Comparison of ENCODE assay signal across 19 cellular contexts in the genomic region with DNA sequence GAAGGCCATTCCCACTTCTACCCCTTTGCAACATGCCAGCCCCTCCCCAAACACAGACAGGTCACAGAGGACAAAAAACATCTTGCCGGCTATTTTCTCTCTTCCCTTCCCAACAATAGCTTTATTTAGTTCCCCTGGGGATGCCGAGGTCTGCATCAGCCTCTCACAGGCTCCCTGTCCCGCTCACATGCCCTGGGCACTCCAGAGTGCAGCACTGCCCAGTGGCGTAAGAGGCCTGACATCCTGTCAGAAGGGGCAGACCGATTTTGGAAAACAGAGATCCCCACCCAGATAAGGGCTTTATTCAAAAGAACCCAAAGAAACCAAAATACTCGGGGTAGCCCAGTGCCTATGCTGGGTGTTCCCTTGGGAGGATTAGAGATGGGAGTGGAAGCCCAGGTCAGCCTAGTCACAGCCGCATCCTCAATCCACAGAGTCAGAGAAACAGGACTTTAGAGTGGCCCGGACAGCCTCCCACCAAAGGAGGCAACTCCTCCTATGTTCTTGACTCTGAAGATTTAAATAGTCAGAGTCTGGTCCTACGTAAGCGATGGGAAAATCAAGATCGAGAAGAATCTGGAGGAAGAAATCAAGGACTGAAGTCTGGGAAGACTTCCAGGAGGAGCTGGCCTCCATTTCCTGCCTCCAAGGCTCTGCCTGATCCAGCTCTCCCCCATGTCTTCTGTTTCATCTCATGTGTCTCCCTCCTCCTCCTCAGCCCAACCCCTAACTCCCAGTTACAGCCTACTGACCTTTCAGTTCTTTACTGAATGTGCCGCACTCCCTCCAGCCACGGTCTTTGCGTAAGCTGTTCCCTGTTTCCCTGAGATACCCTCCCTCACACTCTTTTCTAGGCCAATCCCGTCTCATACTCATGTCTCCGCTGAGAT.
DNase-seq lines count a peak whose midpoint lies in the region; ATAC-seq and TF ChIP-seq lines count a peak whose summit lies in the region.
"Had no signal": no experiment of that assay in that cellular context is flagged by ENCODE, and none has a peak within 500 bp of the region (broad histone marks: within the 10 kb centered on the region; RNA-seq: fewer than 3 reads in every experiment).

No MANE protein-coding gene starts in this region.

- no peaks in the 10 kb centered on the region for H3K36me3 ChIP-seq in BLaER1
- H3K36me3 ChIP-seq: prostate gland had no signal

- H3K36me3 Mint-ChIP-seq in WTC11 = no peaks in the 10 kb centered on the region
- H3K36me3 Mint-ChIP-seq: activated CD8-positive, alpha-beta memory T cell treated with anti-CD3 and anti-CD28 coated beads, Interleukin-2, amount 10 ng/mL, durations not matched to agents 7 days and 5 days; activated naive CD4-positive, alpha-beta T cell treated with anti-CD3 and anti-CD28 coated beads, Interleukin-2, amount 50 U/mL, for 72 hours; mesothelial cell of epicardium; natural killer cell treated with Interleukin-12 subunit alpha and Interleukin-12 subunit beta and Interleukin-15 and Interleukin-18, amount 100 ng/mL, for 72 hours had no signal

- no peak for ATAC-seq in WTC11
- peak; percentile 66 for ATAC-seq in omental fat pad (ENCODE audit: low FRiP score)
- ATAC-seq: activated CD8-positive, alpha-beta memory T cell treated with anti-CD3 and anti-CD28 coated beads, Interleukin-2, amount 10 ng/mL, durations not matched to agents 7 days and 5 days; activated naive CD4-positive, alpha-beta T cell treated with anti-CD3 and anti-CD28 coated beads, Interleukin-2, amount 50 U/mL, for 72 hours; natural killer cell treated with Interleukin-12 subunit alpha and Interleukin-12 subunit beta and Interleukin-15 and Interleukin-18, amount 100 ng/mL, for 72 hours had no signal

- TF ChIP-seq CTCF in WTC11 (IDR thresholded peaks at IDR 0.05) (no peak), omental fat pad (IDR thresholded peaks at IDR 0.05) (no peak)

- H3K9me3 Mint-ChIP-seq in WTC11 = 0 out of 2 replicates have a peak, but pooled peaks cover 4% of the 10 kb centered on the region
- H3K9me3 Mint-ChIP-seq: activated naive CD4-positive, alpha-beta T cell treated with anti-CD3 and anti-CD28 coated beads, Interleukin-2, amount 50 U/mL, for 72 hours; mesothelial cell of epicardium; natural killer cell treated with Interleukin-12 subunit alpha and Interleukin-12 subunit beta and Interleukin-15 and Interleukin-18, amount 100 ng/mL, for 72 hours had no signal

- CTCF ChIA-PET in WTC11 (lab: Charles Lee) = interaction anchor here (0.6 to 0.8 kb wide), 2 partner anchors 193 to 400 kb away, joined by 3 to 4 read pairs; no protein-coding TSS in a partner anchor

- H3K9ac ChIP-seq in BLaER1 = peak overlapping the region; percentile 53; the same call in 1 of the 2 replicates

- no peak overlapping the region for H3K4me3 Mint-ChIP-seq in WTC11
- H3K4me3 Mint-ChIP-seq: activated CD8-positive, alpha-beta memory T cell treated with anti-CD3 and anti-CD28 coated beads, Interleukin-2, amount 10 ng/mL, durations not matched to agents 7 days and 5 days; mesothelial cell of epicardium; natural killer cell treated with Interleukin-12 subunit alpha and Interleukin-12 subunit beta and Interleukin-15 and Interleukin-18, amount 100 ng/mL, for 72 hours had no signal

- H3K27me3 Mint-ChIP-seq in WTC11 (ENCODE audit: low read depth) = peaks cover 4% of the 10 kb centered on the region; the same call in 1 of the 2 replicates
- H3K27me3 Mint-ChIP-seq: activated CD8-positive, alpha-beta memory T cell treated with anti-CD3 and anti-CD28 coated beads, Interleukin-2, amount 10 ng/mL, durations not matched to agents 7 days and 5 days had no signal

- H3K9me3 ChIP-seq in BLaER1 = peaks cover 7% of the 10 kb centered on the region; the same call in 1 of the 2 replicates
- H3K9me3 ChIP-seq: prostate gland had no signal

- peak overlapping the region; percentile 61 for H3K27ac ChIP-seq in BLaER1
- H3K27ac ChIP-seq: prostate gland had no signal

- peaks cover 69% of the 10 kb centered on the region for H3K4me1 ChIP-seq in BLaER1
- H3K4me1 ChIP-seq: prostate gland had no signal

- H3K27me3 ChIP-seq in BLaER1 = no peaks in the 10 kb centered on the region

- POLR2A ChIA-PET in WTC11 (lab: Charles Lee) = interaction anchor here (0.6 to 0.7 kb wide), 2 partner anchors 521 to 594 kb away, joined by 3 to 5 read pairs; no protein-coding TSS in a partner anchor

- H3K4me2 ChIP-seq in BLaER1 = peak overlapping the region; percentile 81

- H3K4me3 ChIP-seq in BLaER1 = peak overlapping the region; percentile 8; the same call in 1 of the 2 replicates
- H3K4me3 ChIP-seq: prostate gland had no signal

- DNase-seq in WTC11 (ENCODE audit: low spot score) = no peak
- DNase-seq in cardiac septum (ENCODE audit: low spot score) = peak; percentile 75
- DNase-seq in omental fat pad (ENCODE audit: low spot score) = no peak
- DNase-seq in SHP77 (lab: John Stamatoyannopoulos, UW) = no peak
- DNase-seq in activated CD4-positive, alpha-beta T cell treated with anti-CD3 and anti-CD28 coated beads, Interleukin-2, amount 50 U/mL, for 48 hours = no peak
- no peak for DNase-seq in NCI-H526 treated with DMSO at 0.1 percent for 48 hours (lab: John Stamatoyannopoulos, UW)
- DNase-seq in stimulated activated CD4-positive, alpha-beta T cell treated with anti-CD3 and anti-CD28 coated beads, Interleukin-12 subunit alpha, Interleukin-12 subunit beta, amount 100 ng/mL, for 4 hours = no peak
- DNase-seq: activated CD4-positive, alpha-beta T cell treated with anti-CD3 and anti-CD28 coated beads for 4 hours; activated CD8-positive, alpha-beta memory T cell treated with anti-CD3 and anti-CD28 coated beads, Interleukin-2, amount 10 ng/mL, durations not matched to agents 7 days and 5 days; NCI-H1105; NCI-H2081; NCI-H446 treated with DMSO at 0.1 percent for 48 hours; small intestine; stimulated activated CD4-positive, alpha-beta T cell treated with anti-CD3 and anti-CD28 coated beads, Interleukin-4, amount 100 ng/mL, for 24 hours had no signal

- H3K27ac Mint-ChIP-seq in WTC11 = peak overlapping the region; percentile 11; the same call in 1 of the 2 replicates
- H3K27ac Mint-ChIP-seq: activated CD8-positive, alpha-beta memory T cell treated with anti-CD3 and anti-CD28 coated beads, Interleukin-2, amount 10 ng/mL, durations not matched to agents 7 days and 5 days; activated naive CD4-positive, alpha-beta T cell treated with anti-CD3 and anti-CD28 coated beads, Interleukin-2, amount 50 U/mL, for 72 hours; mesothelial cell of epicardium; natural killer cell treated with Interleukin-12 subunit alpha and Interleukin-12 subunit beta and Interleukin-15 and Interleukin-18, amount 100 ng/mL, for 72 hours had no signal

- no peaks in the 10 kb centered on the region for H4K20me1 ChIP-seq in BLaER1

- peaks cover 14% of the 10 kb centered on the region for H3K4me1 Mint-ChIP-seq in WTC11

- intact Hi-C loops in cardiac septum (cut with DNase I) = no loop called here

TF ChIP-seq in WTC11, 78 proteins besides CTCF, POLR2A, EP300 and RAD21 (continues in another document):
- TF ChIP-seq NFATC4 (CRISPR knock-in tag; IDR thresholded peaks at IDR 0.05) (no peak), CBFB (CRISPR knock-in tag; IDR thresholded peaks at IDR 0.05; ENCODE audit: low read depth) (no peak), ZNF396 (CRISPR knock-in tag; IDR thresholded peaks at IDR 0.05; ENCODE audit: borderline replicate concordance) (no peak), TP53 (CRISPR knock-in tag; IDR thresholded peaks at IDR 0.05) (no peak), NR3C1 (CRISPR knock-in tag; conservative IDR thresholded peaks at IDR 0.05; ENCODE audit: low read depth) (no peak), JUN (CRISPR knock-in tag; IDR thresholded peaks at IDR 0.05) (no peak), GTF2I (CRISPR knock-in tag; conservative IDR thresholded peaks at IDR 0.05) (no peak), MXD4 (CRISPR knock-in tag; IDR thresholded peaks at IDR 0.05; ENCODE audit: borderline replicate concordance) (no peak)
- TF ChIP-seq, protein P1, sequence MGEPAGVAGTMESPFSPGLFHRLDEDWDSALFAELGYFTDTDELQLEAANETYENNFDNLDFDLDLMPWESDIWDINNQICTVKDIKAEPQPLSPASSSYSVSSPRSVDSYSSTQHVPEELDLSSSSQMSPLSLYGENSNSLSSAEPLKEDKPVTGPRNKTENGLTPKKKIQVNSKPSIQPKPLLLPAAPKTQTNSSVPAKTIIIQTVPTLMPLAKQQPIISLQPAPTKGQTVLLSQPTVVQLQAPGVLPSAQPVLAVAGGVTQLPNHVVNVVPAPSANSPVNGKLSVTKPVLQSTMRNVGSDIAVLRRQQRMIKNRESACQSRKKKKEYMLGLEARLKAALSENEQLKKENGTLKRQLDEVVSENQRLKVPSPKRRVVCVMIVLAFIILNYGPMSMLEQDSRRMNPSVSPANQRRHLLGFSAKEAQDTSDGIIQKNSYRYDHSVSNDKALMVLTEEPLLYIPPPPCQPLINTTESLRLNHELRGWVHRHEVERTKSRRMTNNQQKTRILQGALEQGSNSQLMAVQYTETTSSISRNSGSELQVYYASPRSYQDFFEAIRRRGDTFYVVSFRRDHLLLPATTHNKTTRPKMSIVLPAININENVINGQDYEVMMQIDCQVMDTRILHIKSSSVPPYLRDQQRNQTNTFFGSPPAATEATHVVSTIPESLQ (CRISPR knock-in tag; IDR thresholded peaks at IDR 0.05) = no peak
- TF ChIP-seq, protein P2, sequence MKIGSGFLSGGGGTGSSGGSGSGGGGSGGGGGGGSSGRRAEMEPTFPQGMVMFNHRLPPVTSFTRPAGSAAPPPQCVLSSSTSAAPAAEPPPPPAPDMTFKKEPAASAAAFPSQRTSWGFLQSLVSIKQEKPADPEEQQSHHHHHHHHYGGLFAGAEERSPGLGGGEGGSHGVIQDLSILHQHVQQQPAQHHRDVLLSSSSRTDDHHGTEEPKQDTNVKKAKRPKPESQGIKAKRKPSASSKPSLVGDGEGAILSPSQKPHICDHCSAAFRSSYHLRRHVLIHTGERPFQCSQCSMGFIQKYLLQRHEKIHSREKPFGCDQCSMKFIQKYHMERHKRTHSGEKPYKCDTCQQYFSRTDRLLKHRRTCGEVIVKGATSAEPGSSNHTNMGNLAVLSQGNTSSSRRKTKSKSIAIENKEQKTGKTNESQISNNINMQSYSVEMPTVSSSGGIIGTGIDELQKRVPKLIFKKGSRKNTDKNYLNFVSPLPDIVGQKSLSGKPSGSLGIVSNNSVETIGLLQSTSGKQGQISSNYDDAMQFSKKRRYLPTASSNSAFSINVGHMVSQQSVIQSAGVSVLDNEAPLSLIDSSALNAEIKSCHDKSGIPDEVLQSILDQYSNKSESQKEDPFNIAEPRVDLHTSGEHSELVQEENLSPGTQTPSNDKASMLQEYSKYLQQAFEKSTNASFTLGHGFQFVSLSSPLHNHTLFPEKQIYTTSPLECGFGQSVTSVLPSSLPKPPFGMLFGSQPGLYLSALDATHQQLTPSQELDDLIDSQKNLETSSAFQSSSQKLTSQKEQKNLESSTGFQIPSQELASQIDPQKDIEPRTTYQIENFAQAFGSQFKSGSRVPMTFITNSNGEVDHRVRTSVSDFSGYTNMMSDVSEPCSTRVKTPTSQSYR (CRISPR knock-in tag; IDR thresholded peaks at IDR 0.05) = no peak
- TF ChIP-seq, protein P3, sequence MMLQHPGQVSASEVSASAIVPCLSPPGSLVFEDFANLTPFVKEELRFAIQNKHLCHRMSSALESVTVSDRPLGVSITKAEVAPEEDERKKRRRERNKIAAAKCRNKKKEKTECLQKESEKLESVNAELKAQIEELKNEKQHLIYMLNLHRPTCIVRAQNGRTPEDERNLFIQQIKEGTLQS (CRISPR knock-in tag; conservative IDR thresholded peaks at IDR 0.05) = no peak
